16 cellular contexts compared by ENCODE assay signal in the genomic region with DNA sequence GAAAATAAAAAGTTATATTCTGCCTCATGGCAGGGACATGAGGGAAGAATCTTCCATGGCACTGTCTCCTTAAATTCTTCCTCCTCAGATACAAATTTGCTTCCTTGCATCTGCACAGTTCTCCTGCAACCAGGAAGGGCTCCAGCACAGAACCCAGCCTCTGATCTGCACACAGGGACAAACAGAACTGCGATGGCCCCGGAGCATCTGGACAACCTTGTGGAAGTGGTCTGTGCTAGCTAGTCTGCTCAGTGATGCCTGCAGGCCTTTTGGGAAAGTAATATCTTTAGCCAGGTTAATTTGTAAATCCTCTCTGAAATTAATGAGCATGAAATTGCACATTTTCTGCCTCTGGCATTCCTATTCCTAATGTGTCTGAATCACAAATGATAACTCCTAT.
DNase-seq lines count a peak whose midpoint lies in the region; ATAC-seq and TF ChIP-seq lines count a peak whose summit lies in the region.
"Had no signal": no experiment of that assay in that cellular context is flagged by ENCODE, and none has a peak within 500 bp of the region (broad histone marks: within the 10 kb centered on the region; RNA-seq: fewer than 3 reads in every experiment).

No MANE protein-coding gene starts in this region.

- H3K9me3 ChIP-seq in BE2C = no peaks in the 10 kb centered on the region
- no peaks in the 10 kb centered on the region for H3K9me3 ChIP-seq in SJCRH30 (replicated peaks)
- H3K9me3 ChIP-seq: BLaER1 treated with 17β-estradiol and CSF1 and Interleukin-3, amounts not matched to agents 10 nM and 100 nM; HAP-1 had no signal

- H3K27me3 ChIP-seq in BE2C (no peaks in the 10 kb centered on the region), SJCRH30 (no peaks in the 10 kb centered on the region)
- H3K27me3 ChIP-seq: BLaER1 treated with 17β-estradiol and CSF1 and Interleukin-3, amounts not matched to agents 10 nM and 100 nM had no signal

- no peak for ATAC-seq in HG02763 (IDR thresholded peaks at IDR 0.05; ENCODE audit: unreplicated experiment)

- H3K4me3 ChIP-seq in BE2C (ENCODE audit: low read depth, low read length) = no peak overlapping the region
- peak overlapping the region; percentile 14 for H3K4me3 ChIP-seq in SJCRH30
- H3K4me3 ChIP-seq: BLaER1 treated with 17β-estradiol and CSF1 and Interleukin-3, amounts not matched to agents 10 nM and 100 nM; HAP-1 had no signal

- DNase-seq in BE2C (peak; percentile 14), SJCRH30 (peak; percentile 80 to 89), left kidney (ENCODE audit: low read depth, low spot score) (peak; percentile 31), SK-N-DZ (ENCODE audit: low spot score) (no peak), amygdala (lab: John Stamatoyannopoulos, UW) (no peak)
- DNase-seq: CD4-positive, alpha-beta T cell; CD8-positive, alpha-beta memory T cell; DMS 273 treated with DMSO at 0.1 percent for 48 hours; DMS79; GF-D8; GOT3; HFFc6 had no signal

- H3K36me3 ChIP-seq in BE2C (no peaks in the 10 kb centered on the region), SJCRH30 (no peaks in the 10 kb centered on the region)
- H3K36me3 ChIP-seq: BLaER1 treated with 17β-estradiol and CSF1 and Interleukin-3, amounts not matched to agents 10 nM and 100 nM; HAP-1 had no signal

- TF ChIP-seq CTCF in BE2C (IDR thresholded peaks at IDR 0.05; ENCODE audit: low read depth, low read length) = no peak

- H3K4me1 ChIP-seq in BE2C (no peaks in the 10 kb centered on the region), SJCRH30 (peaks cover 28% of the 10 kb centered on the region)
- H3K4me1 ChIP-seq: HAP-1 had no signal

- H3K27ac ChIP-seq in SJCRH30 = peak overlapping the region; percentile 94
- H3K27ac ChIP-seq: 22Rv1; BLaER1 treated with 17β-estradiol and CSF1 and Interleukin-3, amounts not matched to agents 10 nM and 100 nM had no signal

Comparison
In these comparisons a context has a peak if more than half of its experiments do, and no peak if none do; other contexts are left out.
1. DNase-seq: peak in BE2C (single experiment), SJCRH30 (2 of 2) and left kidney (single experiment); none in SK-N-DZ (single experiment) and amygdala (0 of 56).